Comparison of ENCODE assay signal across 14 cellular contexts in the genomic region with DNA sequence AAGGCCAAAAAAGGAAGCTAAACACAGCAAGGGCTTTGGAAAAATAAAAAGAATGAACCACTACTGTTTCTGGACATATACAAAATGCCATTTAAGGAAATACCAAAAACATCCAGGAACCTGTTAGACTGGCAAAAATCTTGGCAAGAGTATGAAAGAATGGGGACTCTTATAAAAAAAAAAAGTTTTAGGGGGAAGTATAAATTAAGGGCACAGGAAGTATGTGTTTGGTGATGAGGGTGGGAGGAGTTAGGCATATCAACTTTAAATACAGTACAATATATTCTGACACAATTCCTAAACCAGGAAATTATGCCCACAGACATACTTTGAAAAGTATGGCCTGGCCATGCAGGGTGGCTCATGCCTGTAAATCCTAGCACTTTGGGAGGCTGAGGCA.
DNase-seq lines count a peak whose midpoint lies in the region; ATAC-seq and TF ChIP-seq lines count a peak whose summit lies in the region.
"Had no signal": no experiment of that assay in that cellular context is flagged by ENCODE, and none has a peak within 500 bp of the region (broad histone marks: within the 10 kb centered on the region; RNA-seq: fewer than 3 reads in every experiment).

No MANE protein-coding gene starts in this region.

- H3K9me3 Mint-ChIP-seq in activated CD4-positive, alpha-beta T cell treated with anti-CD3 and anti-CD28 coated beads, Interleukin-2, amount 10 ng/mL, durations not matched to agents 7 days and 5 days, result no peaks in the 10 kb centered on the region
- H3K9me3 Mint-ChIP-seq in activated naive CD8-positive, alpha-beta T cell treated with anti-CD3 and anti-CD28 coated beads, Interleukin-2, amount 10 ng/mL, durations not matched to agents 7 days and 5 days, result no peaks in the 10 kb centered on the region
- H3K9me3 Mint-ChIP-seq in progenitor cell of endocrine pancreas (ENCODE audit: low read depth), result no peaks in the 10 kb centered on the region

- no peak overlapping the region for H3K4me3 ChIP-seq in HEK293 (ENCODE audit: low read depth, low read length)
- H3K4me3 ChIP-seq: tibial nerve had no signal

- no peak overlapping the region for H3K27ac ChIP-seq in HEK293 (ENCODE audit: extremely low read depth, low read depth, low read length)
- H3K27ac ChIP-seq: RWPE1 had no signal

- no peaks in the 10 kb centered on the region for H3K4me1 ChIP-seq in HEK293 (ENCODE audit: control insufficient read depth, insufficient read depth, low read length)

- ATAC-seq in activated naive CD8-positive, alpha-beta T cell treated with anti-CD3 and anti-CD28 coated beads, Interleukin-2, amount 10 ng/mL, durations not matched to agents 7 days and 5 days (ENCODE audit: low read depth), result no peak
- no peak for ATAC-seq in GM18858 (IDR thresholded peaks at IDR 0.05; ENCODE audit: unreplicated experiment)

- peaks cover 70% of the 10 kb centered on the region for H3K36me3 Mint-ChIP-seq in activated CD4-positive, alpha-beta T cell treated with anti-CD3 and anti-CD28 coated beads, Interleukin-2, amount 10 ng/mL, durations not matched to agents 7 days and 5 days (ENCODE audit: low read depth)
- peaks cover 44% of the 10 kb centered on the region for H3K36me3 Mint-ChIP-seq in activated naive CD8-positive, alpha-beta T cell treated with anti-CD3 and anti-CD28 coated beads, Interleukin-2, amount 10 ng/mL, durations not matched to agents 7 days and 5 days
- H3K36me3 Mint-ChIP-seq in progenitor cell of endocrine pancreas (ENCODE audit: insufficient read depth), result peaks cover 30% of the 10 kb centered on the region

- TF ChIP-seq CTCF in HEK293 (tag by site-specific recombination; IDR thresholded peaks at IDR 0.05) (no peak), progenitor cell of endocrine pancreas (IDR thresholded peaks at IDR 0.05; ENCODE audit: unreplicated experiment) (no peak)

- no peak for DNase-seq in activated CD4-positive, alpha-beta T cell treated with anti-CD3 and anti-CD28 coated beads, Interleukin-2, amount 10 ng/mL, durations not matched to agents 7 days and 5 days
- no peak for DNase-seq in activated CD4-positive, alpha-beta T cell treated with anti-CD3 and anti-CD28 coated beads, Interleukin-2, amount 50 U/mL, for 4 hours
- no peak for DNase-seq in activated naive CD8-positive, alpha-beta T cell treated with anti-CD3 and anti-CD28 coated beads, Interleukin-2, amount 10 ng/mL, durations not matched to agents 7 days and 5 days
- DNase-seq in progenitor cell of endocrine pancreas (ENCODE audit: low spot score, unreplicated experiment), result no peak
- DNase-seq in NCI-H1417 treated with DMSO at 0.1 percent for 48 hours (lab: John Stamatoyannopoulos, UW), result no peak
- no peak for DNase-seq in HCEC 1CT
- DNase-seq: effector CD8-positive, alpha-beta T cell; KG1; NCI-H1694 treated with DMSO at 0.1 percent for 48 hours; NCI-H526 treated with DMSO at 0.1 percent for 48 hours had no signal

- no peak overlapping the region for H3K4me3 Mint-ChIP-seq in activated CD4-positive, alpha-beta T cell treated with anti-CD3 and anti-CD28 coated beads, Interleukin-2, amount 10 ng/mL, durations not matched to agents 7 days and 5 days
- no peak overlapping the region for H3K4me3 Mint-ChIP-seq in activated naive CD8-positive, alpha-beta T cell treated with anti-CD3 and anti-CD28 coated beads, Interleukin-2, amount 10 ng/mL, durations not matched to agents 7 days and 5 days
- no peak overlapping the region for H3K4me3 Mint-ChIP-seq in progenitor cell of endocrine pancreas (ENCODE audit: low read depth)

- no peaks in the 10 kb centered on the region for H3K27me3 Mint-ChIP-seq in activated CD4-positive, alpha-beta T cell treated with anti-CD3 and anti-CD28 coated beads, Interleukin-2, amount 10 ng/mL, durations not matched to agents 7 days and 5 days
- H3K27me3 Mint-ChIP-seq in activated naive CD8-positive, alpha-beta T cell treated with anti-CD3 and anti-CD28 coated beads, Interleukin-2, amount 10 ng/mL, durations not matched to agents 7 days and 5 days, result no peaks in the 10 kb centered on the region
- no peaks in the 10 kb centered on the region for H3K27me3 Mint-ChIP-seq in progenitor cell of endocrine pancreas

- H3K36me3 ChIP-seq in HEK293 (ENCODE audit: control insufficient read depth in 2 of 2, insufficient read depth in 1 of 2, low read length in 2 of 2), result peaks cover 58 to 91% of the 10 kb centered on the region in 2 experiments

- CTCF ChIA-PET in activated CD4-positive, alpha-beta T cell treated with anti-CD3 and anti-CD28 coated beads, Interleukin-2, amount 10 ng/mL, durations not matched to agents 7 days and 5 days (lab: Charles Lee), result interaction anchor here (1.2 kb wide), 1 partner anchor 12 kb away, joined by 3 read pairs; no protein-coding TSS in a partner anchor
- CTCF ChIA-PET in HEK293 (lab: Yijun Ruan, JAX), result no interaction called here

- POLR2A ChIA-PET in activated CD4-positive, alpha-beta T cell treated with anti-CD3 and anti-CD28 coated beads, Interleukin-2, amount 10 ng/mL, durations not matched to agents 7 days and 5 days (lab: Charles Lee), result no interaction called here
- POLR2A ChIA-PET in HEK293 (lab: Yijun Ruan, JAX), result interaction anchor here (0.6 to 1.4 kb wide), 2 partner anchors 48 to 61 kb away, joined by 3 to 4 read pairs; no protein-coding TSS in a partner anchor
- POLR2A ChIA-PET in activated naive CD8-positive, alpha-beta T cell treated with anti-CD3 and anti-CD28 coated beads, Interleukin-2, amount 10 ng/mL, durations not matched to agents 7 days and 5 days (lab: Charles Lee), result interaction anchor here (1.2 kb wide), 1 partner anchor 47 kb away, joined by 4 read pairs; no protein-coding TSS in a partner anchor

- H3K4me1 Mint-ChIP-seq in activated CD4-positive, alpha-beta T cell treated with anti-CD3 and anti-CD28 coated beads, Interleukin-2, amount 10 ng/mL, durations not matched to agents 7 days and 5 days, result peaks cover 23% of the 10 kb centered on the region
- H3K4me1 Mint-ChIP-seq in activated naive CD8-positive, alpha-beta T cell treated with anti-CD3 and anti-CD28 coated beads, Interleukin-2, amount 10 ng/mL, durations not matched to agents 7 days and 5 days, result peaks cover 19% of the 10 kb centered on the region
- peaks cover 2% of the 10 kb centered on the region for H3K4me1 Mint-ChIP-seq in progenitor cell of endocrine pancreas (ENCODE audit: low read depth)

- no peaks in the 10 kb centered on the region for H3K9me3 ChIP-seq in HEK293 (ENCODE audit: control insufficient read depth, insufficient read depth, low read depth, low read length)
- H3K9me3 ChIP-seq: tibial nerve had no signal

- H3K27ac Mint-ChIP-seq in activated CD4-positive, alpha-beta T cell treated with anti-CD3 and anti-CD28 coated beads, Interleukin-2, amount 10 ng/mL, durations not matched to agents 7 days and 5 days, result peak overlapping the region; percentile 59
- H3K27ac Mint-ChIP-seq in activated naive CD8-positive, alpha-beta T cell treated with anti-CD3 and anti-CD28 coated beads, Interleukin-2, amount 10 ng/mL, durations not matched to agents 7 days and 5 days, result peak overlapping the region; percentile 39
- H3K27ac Mint-ChIP-seq in progenitor cell of endocrine pancreas, result peak overlapping the region; percentile 39

TF ChIP-seq in HEK293, 187 proteins besides CTCF, POLR2A, EP300 and RAD21:
- TF ChIP-seq, protein P1, sequence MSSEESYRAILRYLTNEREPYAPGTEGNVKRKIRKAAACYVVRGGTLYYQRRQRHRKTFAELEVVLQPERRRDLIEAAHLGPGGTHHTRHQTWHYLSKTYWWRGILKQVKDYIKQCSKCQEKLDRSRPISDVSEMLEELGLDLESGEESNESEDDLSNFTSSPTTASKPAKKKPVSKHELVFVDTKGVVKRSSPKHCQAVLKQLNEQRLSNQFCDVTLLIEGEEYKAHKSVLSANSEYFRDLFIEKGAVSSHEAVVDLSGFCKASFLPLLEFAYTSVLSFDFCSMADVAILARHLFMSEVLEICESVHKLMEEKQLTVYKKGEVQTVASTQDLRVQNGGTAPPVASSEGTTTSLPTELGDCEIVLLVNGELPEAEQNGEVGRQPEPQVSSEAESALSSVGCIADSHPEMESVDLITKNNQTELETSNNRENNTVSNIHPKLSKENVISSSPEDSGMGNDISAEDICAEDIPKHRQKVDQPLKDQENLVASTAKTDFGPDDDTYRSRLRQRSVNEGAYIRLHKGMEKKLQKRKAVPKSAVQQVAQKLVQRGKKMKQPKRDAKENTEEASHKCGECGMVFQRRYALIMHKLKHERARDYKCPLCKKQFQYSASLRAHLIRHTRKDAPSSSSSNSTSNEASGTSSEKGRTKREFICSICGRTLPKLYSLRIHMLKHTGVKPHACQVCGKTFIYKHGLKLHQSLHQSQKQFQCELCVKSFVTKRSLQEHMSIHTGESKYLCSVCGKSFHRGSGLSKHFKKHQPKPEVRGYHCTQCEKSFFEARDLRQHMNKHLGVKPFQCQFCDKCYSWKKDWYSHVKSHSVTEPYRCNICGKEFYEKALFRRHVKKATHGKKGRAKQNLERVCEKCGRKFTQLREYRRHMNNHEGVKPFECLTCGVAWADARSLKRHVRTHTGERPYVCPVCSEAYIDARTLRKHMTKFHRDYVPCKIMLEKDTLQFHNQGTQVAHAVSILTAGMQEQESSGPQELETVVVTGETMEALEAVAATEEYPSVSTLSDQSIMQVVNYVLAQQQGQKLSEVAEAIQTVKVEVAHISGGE (tag by site-specific recombination; conservative IDR thresholded peaks at IDR 0.05; ENCODE audit: low read depth), result peak; percentile 52; the same call in 1 of the 2 replicates
- TF ChIP-seq, protein P2, sequence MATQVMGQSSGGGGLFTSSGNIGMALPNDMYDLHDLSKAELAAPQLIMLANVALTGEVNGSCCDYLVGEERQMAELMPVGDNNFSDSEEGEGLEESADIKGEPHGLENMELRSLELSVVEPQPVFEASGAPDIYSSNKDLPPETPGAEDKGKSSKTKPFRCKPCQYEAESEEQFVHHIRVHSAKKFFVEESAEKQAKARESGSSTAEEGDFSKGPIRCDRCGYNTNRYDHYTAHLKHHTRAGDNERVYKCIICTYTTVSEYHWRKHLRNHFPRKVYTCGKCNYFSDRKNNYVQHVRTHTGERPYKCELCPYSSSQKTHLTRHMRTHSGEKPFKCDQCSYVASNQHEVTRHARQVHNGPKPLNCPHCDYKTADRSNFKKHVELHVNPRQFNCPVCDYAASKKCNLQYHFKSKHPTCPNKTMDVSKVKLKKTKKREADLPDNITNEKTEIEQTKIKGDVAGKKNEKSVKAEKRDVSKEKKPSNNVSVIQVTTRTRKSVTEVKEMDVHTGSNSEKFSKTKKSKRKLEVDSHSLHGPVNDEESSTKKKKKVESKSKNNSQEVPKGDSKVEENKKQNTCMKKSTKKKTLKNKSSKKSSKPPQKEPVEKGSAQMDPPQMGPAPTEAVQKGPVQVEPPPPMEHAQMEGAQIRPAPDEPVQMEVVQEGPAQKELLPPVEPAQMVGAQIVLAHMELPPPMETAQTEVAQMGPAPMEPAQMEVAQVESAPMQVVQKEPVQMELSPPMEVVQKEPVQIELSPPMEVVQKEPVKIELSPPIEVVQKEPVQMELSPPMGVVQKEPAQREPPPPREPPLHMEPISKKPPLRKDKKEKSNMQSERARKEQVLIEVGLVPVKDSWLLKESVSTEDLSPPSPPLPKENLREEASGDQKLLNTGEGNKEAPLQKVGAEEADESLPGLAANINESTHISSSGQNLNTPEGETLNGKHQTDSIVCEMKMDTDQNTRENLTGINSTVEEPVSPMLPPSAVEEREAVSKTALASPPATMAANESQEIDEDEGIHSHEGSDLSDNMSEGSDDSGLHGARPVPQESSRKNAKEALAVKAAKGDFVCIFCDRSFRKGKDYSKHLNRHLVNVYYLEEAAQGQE (tag by site-specific recombination; IDR thresholded peaks at IDR 0.05), result no peak
TF ChIP-seq in HEK293: peak in this region for 1.
